Comparison of ENCODE assay signal across 22 cellular contexts in genomic region chr15:59702351-59702750, GRCh38. TPM values are rescaled to one million over a fixed set of nuclear protein-coding genes. Genes with fewer than 3 reads are reported as not detected.
DNase-seq lines count a peak whose midpoint lies in the region; ATAC-seq, FAIRE-seq and TF ChIP-seq lines count a peak whose summit lies in the region.
"Had no signal": no experiment of that assay in that cellular context is flagged by ENCODE, and none has a peak within 500 bp of the region (broad histone marks: within the 10 kb centered on the region; RNA-seq: fewer than 3 reads in every experiment).

No MANE protein-coding gene starts in this region.

- TF ChIP-seq CTCF in WERI-Rb-1 (IDR thresholded peaks at IDR 0.05; ENCODE audit: low read depth, low read length) (no peak), endothelial cell of umbilical vein (IDR thresholded peaks at IDR 0.05; ENCODE audit: extremely low read depth in 1 of 2, insufficient read depth in 1 of 2, low read depth in 1 of 2, low read length in 2 of 2) (no peak)

- peak; percentile 19 for DNase-seq in ELR (ENCODE audit: low read depth)
- DNase-seq in HEK293T (ENCODE audit: extremely low spot score) = no peak
- DNase-seq in WERI-Rb-1 = no peak
- DNase-seq in endothelial cell of umbilical vein (ENCODE audit: low read depth, low spot score) = no peak
- DNase-seq in NCI-H1417 (lab: John Stamatoyannopoulos, UW) = no peak
- DNase-seq in SKM-1 treated with dmso at 0.1 percent for 144 hours (lab: John Stamatoyannopoulos, UW; ENCODE audit: unreplicated experiment) = no peak
- DNase-seq: ACHN; C1 segment of cervical spinal cord; CD4-positive, CD25-positive, alpha-beta regulatory T cell; CD8-positive, alpha-beta memory T cell; COR-L47; DMS 273 treated with DMSO at 0.1 percent for 48 hours; GDM1; HCEC 1CT had no signal

- H4K20me1 ChIP-seq in endothelial cell of umbilical vein (replicated peaks; ENCODE audit: control insufficient read depth, extremely low read depth, insufficient read depth, low read length) = no peaks in the 10 kb centered on the region

- H3K27me3 ChIP-seq in WERI-Rb-1 (ENCODE audit: insufficient read depth, low read depth, severe bottlenecking) (no peaks in the 10 kb centered on the region), endothelial cell of umbilical vein (ENCODE audit: control insufficient read depth in 2 of 2, insufficient read depth in 2 of 2, low read length in 2 of 2) (no peaks in the 10 kb centered on the region)
- H3K27me3 ChIP-seq: BE2C had no signal

- no peaks in the 10 kb centered on the region for H3K9me1 ChIP-seq in endothelial cell of umbilical vein (replicated peaks; ENCODE audit: control insufficient read depth, extremely low read depth, insufficient read depth, low read length)

- intact Hi-C loops in endothelial cell of umbilical vein (cut with micrococcal nuclease) = no loop called here

- ATAC-seq in GM21360 (IDR thresholded peaks at IDR 0.05; ENCODE audit: unreplicated experiment) = no peak
- ATAC-seq: GM23338, HepG2 had no signal

- BruUV-seq in endothelial cell of umbilical vein (replicated peaks; lab: Mats Ljungman, UMichigan) = no TSS peak

- no peak for TF ChIP-seq POLR2A in endothelial cell of umbilical vein (IDR thresholded peaks at IDR 0.05; ENCODE audit: low read depth, low read length)

- H3K27ac ChIP-seq in WERI-Rb-1 (peak overlapping the region; percentile 59), endothelial cell of umbilical vein (ENCODE audit: insufficient read depth, low read depth, low read length) (no peak overlapping the region)
- H3K27ac ChIP-seq: KMS-11 had no signal

- peaks cover 14% of the 10 kb centered on the region for H3K4me1 ChIP-seq in endothelial cell of umbilical vein (ENCODE audit: control insufficient read depth, extremely low read depth, insufficient read depth, low read length)

- H2AFZ ChIP-seq in endothelial cell of umbilical vein (ENCODE audit: low read depth, low read length) = no peak overlapping the region

- no peaks in the 10 kb centered on the region for H3K36me3 ChIP-seq in WERI-Rb-1
- no peaks in the 10 kb centered on the region for H3K36me3 ChIP-seq in endothelial cell of umbilical vein (ENCODE audit: control insufficient read depth in 2 of 2, extremely low read depth in 1 of 2, insufficient read depth in 2 of 2, low read length in 2 of 2)
- H3K36me3 ChIP-seq: BE2C had no signal

- POLR2A ChIA-PET in HEK293T (lab: Yijun Ruan, JAX) = no interaction called here
- POLR2A ChIA-PET in endothelial cell of umbilical vein (lab: Charles Lee) = no interaction called here

- no peaks in the 10 kb centered on the region for H3K9me3 ChIP-seq in WERI-Rb-1 (ENCODE audit: severe bottlenecking)
- no peaks in the 10 kb centered on the region for H3K9me3 ChIP-seq in endothelial cell of umbilical vein (replicated peaks; ENCODE audit: control insufficient read depth, insufficient read depth, low read length)
- H3K9me3 ChIP-seq: BE2C had no signal

- H3K9ac ChIP-seq in endothelial cell of umbilical vein (replicated peaks; ENCODE audit: extremely low read depth, insufficient read depth, low read length) = no peak overlapping the region
- H3K9ac ChIP-seq: KMS-11 had no signal

- no peak overlapping the region for H3K4me2 ChIP-seq in endothelial cell of umbilical vein (ENCODE audit: insufficient read depth, low read length)
- H3K4me2 ChIP-seq: GM23338, KMS-11 had no signal

- H3K4me3 ChIP-seq in WERI-Rb-1 (ENCODE audit: low read depth, low read length) = no peak overlapping the region
- H3K4me3 ChIP-seq in endothelial cell of umbilical vein (replicated peaks in 1 of 3; ENCODE audit: insufficient read depth in 1 of 3, low read depth in 1 of 3, low read length in 3 of 3) = no peak overlapping the region
- H3K4me3 ChIP-seq: GM23338 had no signal

- no peak for FAIRE-seq in endothelial cell of umbilical vein (lab: Jason Lieb, UNC)
- FAIRE-seq: GM12892, GM18507, H54, HepG2 had no signal

- CTCF ChIA-PET in HEK293T (lab: Yijun Ruan, JAX) = no interaction called here
- CTCF ChIA-PET in endothelial cell of umbilical vein (lab: Charles Lee) = no interaction called here

- dilution Hi-C loops in endothelial cell of umbilical vein (cut with MboI; ENCODE audit: extremely low pct_ligation_motif_present, low sequenced_read_pairs) = no loop called here

- no peaks in the 10 kb centered on the region for H3K79me2 ChIP-seq in endothelial cell of umbilical vein (ENCODE audit: control insufficient read depth, insufficient read depth, low read length)

TF ChIP-seq in HEK293T, 16 proteins besides CTCF, POLR2A, EP300 and RAD21:
- TF ChIP-seq ARNT (IDR thresholded peaks at IDR 0.05) (peak; percentile 72), FOXM1 (IDR thresholded peaks at IDR 0.05; ENCODE audit: borderline replicate concordance) (no peak), LEF1 (IDR thresholded peaks at IDR 0.05; ENCODE audit: borderline replicate concordance) (peak; percentile 70; the same call in 1 of the 2 replicates), PKNOX1 (IDR thresholded peaks at IDR 0.05) (peak; percentile 96), CTBP1 (IDR thresholded peaks at IDR 0.05; ENCODE audit: borderline replicate concordance) (peak; percentile 97), SP1 (IDR thresholded peaks at IDR 0.05) (no peak), ELF4 (IDR thresholded peaks at IDR 0.05) (0 out of 2 replicates have a peak, but pooled peaks have one; percentile 15), FOXA1 (IDR thresholded peaks at IDR 0.05) (peak; percentile 96), FOXK2 (IDR thresholded peaks at IDR 0.05) (no peak), ZNF384 (IDR thresholded peaks at IDR 0.05) (peak; percentile 90)

TF ChIP-seq in endothelial cell of umbilical vein, 7 proteins besides CTCF, POLR2A, EP300 and RAD21:
- TF ChIP-seq FOS (IDR thresholded peaks at IDR 0.05; ENCODE audit: borderline replicate concordance, insufficient read depth, low read length) (peak; percentile 22), POLR2AphosphoS5 (IDR thresholded peaks at IDR 0.05; ENCODE audit: insufficient read depth, low read depth, low read length) (no peak)
TF ChIP-seq in endothelial cell of umbilical vein: peak in this region for 1.

RNA-seq across cellular contexts. Expression of gene BNIP2, which starts 13.2 kb away (rescaled TPM):
- total RNA-seq in endothelial cell of umbilical vein = 90.1 and 99.2 TPM in 2 replicates
- polyA plus RNA-seq in endothelial cell of umbilical vein = 29.2 and 39.1 TPM in 2 replicates
- polyA plus RNA-seq in endothelial cell of umbilical vein (2011; cell fraction: cytosol; rRNA removed) = 51.9 and 59.6 TPM in 2 replicates
- polyA plus RNA-seq in endothelial cell of umbilical vein (2011; cell fraction: nucleus; rRNA removed) = 65.4 and 76.1 TPM in 2 replicates
- polyA plus RNA-seq in endothelial cell of umbilical vein (2012) = 55.0 and 65.2 TPM in 2 replicates
- polyA minus RNA-seq in endothelial cell of umbilical vein = 20.6 and 23.9 TPM in 2 replicates
- polyA minus RNA-seq in endothelial cell of umbilical vein (2011; cell fraction: cytosol; rRNA and poly(A)+ RNA removed) = 34.1 TPM
- polyA minus RNA-seq in endothelial cell of umbilical vein (2011; cell fraction: nucleus; rRNA and poly(A)+ RNA removed) = 79.7 and 91.1 TPM in 2 replicates

RNA-seq across cellular contexts. Expression of gene GTF2A2, which starts 45.0 kb away (rescaled TPM):
- 128 and 139 TPM in 2 replicates for total RNA-seq in endothelial cell of umbilical vein
- 38.6 and 67.9 TPM in 2 replicates for polyA plus RNA-seq in endothelial cell of umbilical vein
- polyA plus RNA-seq in endothelial cell of umbilical vein (2011; cell fraction: cytosol; rRNA removed) = 36.5 and 37.6 TPM in 2 replicates
- 12.9 and 19.0 TPM in 2 replicates for polyA plus RNA-seq in endothelial cell of umbilical vein (2011; cell fraction: nucleus; rRNA removed)
- 68.2 and 74.4 TPM in 2 replicates for polyA plus RNA-seq in endothelial cell of umbilical vein (2012)
- polyA minus RNA-seq in endothelial cell of umbilical vein = 10.7 and 19.3 TPM in 2 replicates
- polyA minus RNA-seq in endothelial cell of umbilical vein (2011; cell fraction: cytosol; rRNA and poly(A)+ RNA removed) = 36.4 TPM
- 7.5 and 8.4 TPM in 2 replicates for polyA minus RNA-seq in endothelial cell of umbilical vein (2011; cell fraction: nucleus; rRNA and poly(A)+ RNA removed)
